In the genomic region with DNA sequence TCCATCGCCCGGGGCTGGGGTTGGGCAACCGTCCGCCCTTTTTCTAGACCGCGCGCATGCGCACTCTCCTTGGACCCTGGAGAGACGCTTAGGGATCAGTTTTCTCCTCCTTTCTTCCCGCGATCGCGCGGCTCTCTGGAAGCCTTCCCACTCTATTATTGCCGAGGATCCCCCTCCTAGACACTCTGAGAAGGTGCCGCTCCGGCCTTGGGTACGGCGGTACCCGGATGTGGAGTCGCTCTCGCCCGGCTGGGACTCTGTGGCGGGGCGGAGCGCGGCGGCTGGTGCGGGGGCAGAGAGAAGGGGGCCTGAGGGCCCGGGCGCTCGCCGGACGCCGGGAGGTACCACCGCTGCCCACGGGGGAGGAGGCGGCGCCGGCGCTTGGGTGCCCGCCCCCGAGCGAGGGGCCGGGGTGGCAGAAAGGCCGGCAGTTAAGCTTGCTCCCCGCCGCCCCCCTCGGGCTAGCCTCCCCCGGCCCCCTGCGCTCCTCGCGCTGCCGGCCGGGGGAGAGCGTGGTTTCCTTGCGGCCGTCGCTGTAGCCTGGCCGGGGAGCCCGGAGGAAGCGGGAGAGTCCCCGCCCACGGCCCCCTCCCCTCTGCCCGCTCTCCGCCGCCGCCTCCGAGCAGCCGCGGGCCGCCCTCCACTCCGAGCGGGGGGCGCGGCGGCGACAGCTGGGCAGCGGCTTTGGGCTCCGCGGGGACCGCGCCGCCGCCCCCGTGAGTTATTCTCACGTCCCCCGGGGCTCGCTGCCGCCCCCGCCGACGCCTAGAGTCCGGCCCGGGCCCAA, we compare ENCODE assay signal across 8 cellular contexts. TPM values are rescaled to one million over a fixed set of nuclear protein-coding genes. Genes with fewer than 3 reads are reported as not detected.
A peak's percentile ranks its signal among the peaks of the same experiment; 100 is the strongest.
DNase-seq lines count a peak whose midpoint lies in the region; ATAC-seq and TF ChIP-seq lines count a peak whose summit lies in the region.

A gene (plus strand): TSS at position 69 of the 787 bp plus-strand sequence. CDS start 792 bp downstream, outside the sequence.

- DNase-seq in C1 segment of cervical spinal cord (lab: John Stamatoyannopoulos, UW): peak in 13 of 14 donors; percentile 87 to 99 (median 98)
- no peak for DNase-seq in NCI-H460 (ENCODE audit: extremely low read depth, low read depth)
- DNase-seq in activated CD8-positive, alpha-beta memory T cell treated with anti-CD3 and anti-CD28 coated beads for 4 hours (ENCODE audit: low read depth in 2 of 2): peak; percentile 23 to 30
- DNase-seq in epithelial cell of esophagus (ENCODE audit: low read depth): no peak
- DNase-seq in mucosa of descending colon: peak in 2 of 3 donors; percentile 56 to 99

- peak; percentile 65 for ATAC-seq in GM19025 (IDR thresholded peaks at IDR 0.05; ENCODE audit: low read depth, unreplicated experiment)
- ATAC-seq in HG03159 (IDR thresholded peaks at IDR 0.05; ENCODE audit: unreplicated experiment): peak; percentile 69
- ATAC-seq in mucosa of descending colon: peak; percentile 75

- intact Hi-C loops in mucosa of descending colon (cut with DNase I, micrococcal nuclease): no loop called here

- H3K4me1 ChIP-seq in mucosa of descending colon (ENCODE audit: low read depth): peaks cover 9% of the 10 kb centered on the region

- no peaks in the 10 kb centered on the region for H3K36me3 ChIP-seq in mucosa of descending colon (ENCODE audit: low read depth)

- peak within 1 kb of the TSS; percentile 88 for H3K4me3 ChIP-seq in epithelial cell of esophagus (ENCODE audit: low read length)
- peak within 1 kb of the TSS; percentile 90 for H3K4me3 ChIP-seq in mucosa of descending colon

- no peaks in the 10 kb centered on the region for H3K9me3 ChIP-seq in mucosa of descending colon

- TF ChIP-seq CTCF in epithelial cell of esophagus (IDR thresholded peaks at IDR 0.05; ENCODE audit: insufficient read depth, low read depth, low read length, missing control alignments) (no peak), mucosa of descending colon (IDR thresholded peaks at IDR 0.05) (no peak), subcutaneous adipose tissue (IDR thresholded peaks at IDR 0.05; ENCODE audit: low read depth) (no peak)

RNA-seq across cellular contexts. Expression of the gene that starts here (rescaled TPM):
- total RNA-seq in NCI-H460 (2014; rRNA removed; shearing (Covaris generic)): 37.7 and 42.0 TPM in 2 replicates
- 17.1 and 28.9 TPM in 2 replicates for polyA plus RNA-seq in NCI-H460 (2014; cell fraction: nucleus; rRNA removed)
- 10 to 100 TPM; 29.0 to 45.1 (median 33.1) TPM for total RNA-seq in mucosa of descending colon
- 10 to 100 TPM; 28.4 to 38.5 (median 34.0) TPM for total RNA-seq in subcutaneous adipose tissue

Comparison
In these comparisons a context has a peak if more than half of its experiments do, and no peak if none do; other contexts are left out.
1. DNase-seq: peak in C1 segment of cervical spinal cord (13 of 14), activated CD8-positive, alpha-beta memory T cell treated with anti-CD3 and anti-CD28 coated beads for 4 hours (2 of 2) and mucosa of descending colon (2 of 3); none in NCI-H460 (single experiment) and epithelial cell of esophagus (single experiment).
2. Peak in every context shown above with its lines, with median percentiles within 50 percentile points of each other: ATAC-seq.